ENCODE assay signal across 31 cellular contexts in genomic region chr18:5305835-5306234, GRCh38. TPM values are rescaled to one million over a fixed set of nuclear protein-coding genes. Genes with fewer than 3 reads are reported as not detected.
DNase-seq lines count a peak whose midpoint lies in the region; ATAC-seq, FAIRE-seq and TF ChIP-seq lines count a peak whose summit lies in the region.
"Had no signal": no experiment of that assay in that cellular context is flagged by ENCODE, and none has a peak within 500 bp of the region (broad histone marks: within the 10 kb centered on the region; RNA-seq: fewer than 3 reads in every experiment).

No MANE protein-coding gene starts in this region.

- WGBS in body of pancreas, 2 donors: 28 to 31% methylated on average over 2 of the region's 2 CpGs
- 28 to 37% methylated on average over 2 of the region's 2 CpGs for WGBS in pancreas, 2 donors

- H3K4me3 ChIP-seq in body of pancreas (no peak overlapping the region), pancreas (no peak overlapping the region)
- H3K4me3 ChIP-seq: A549; BLaER1; BLaER1 treated with 17β-estradiol and CSF1 and Interleukin-3, amounts not matched to agents 10 nM and 100 nM had no signal

- FAIRE-seq in pancreas (lab: Jason Lieb, UNC): no peak
- FAIRE-seq: A204.1, A549, D721Med had no signal

- ATAC-seq in body of pancreas (peak; percentile 81), pancreas (peak; percentile 65 to 89 (median 76))
- ATAC-seq: A549; CD8-positive, alpha-beta T cell had no signal

- intact Hi-C loops in body of pancreas (cut with DNase I): no loop called here
- intact Hi-C loops in pancreas (cut with DNase I): no loop called here

- DNase-seq in body of pancreas: peak; percentile 28 to 66 (median 47)
- DNase-seq in pancreas: peak in 2 of 6 donors; percentile 48 to 51
- no peak for DNase-seq in SK-N-DZ (ENCODE audit: low spot score)
- DNase-seq in cerebellar nuclear complex (lab: John Stamatoyannopoulos, UW): no peak
- DNase-seq: 8988T; ACHN; AML-193; BE2C; C1 segment of cervical spinal cord; Caco-2; Calu3; CD4-positive, alpha-beta memory T cell; CD4-positive, alpha-beta T cell; CD4-positive, CD25-positive, alpha-beta regulatory T cell; CD8-positive, alpha-beta memory T cell; CD8-positive, alpha-beta T cell; COR-L47; DMS 273 treated with DMSO at 0.1 percent for 48 hours; DMS153; DMS53; DMS79; DMS79 treated with DMSO at 0.1 percent for 48 hours; DND-41; EL had no signal

- no peak for TF ChIP-seq POLR2A in body of pancreas (IDR thresholded peaks at IDR 0.05)

- H3K9me3 ChIP-seq in body of pancreas: no peaks in the 10 kb centered on the region
- no peaks in the 10 kb centered on the region for H3K9me3 ChIP-seq in pancreas
- H3K9me3 ChIP-seq: A549; BE2C; BLaER1; BLaER1 treated with 17β-estradiol and CSF1 and Interleukin-3, amounts not matched to agents 10 nM and 100 nM; Caco-2 had no signal

- H3K4me1 ChIP-seq in body of pancreas (peaks cover 13% of the 10 kb centered on the region), pancreas (no peaks in the 10 kb centered on the region)
- H3K4me1 ChIP-seq: A549, BE2C, Caco-2 had no signal

- TF ChIP-seq CTCF in body of pancreas (IDR thresholded peaks at IDR 0.05) (no peak), pancreas (IDR thresholded peaks at IDR 0.05) (no peak)

- H3K36me3 ChIP-seq in body of pancreas (replicated peaks in 1 of 2; ENCODE audit: insufficient read depth in 1 of 2, low read depth in 2 of 2): no peaks in the 10 kb centered on the region
- no peaks in the 10 kb centered on the region for H3K36me3 ChIP-seq in pancreas
- H3K36me3 ChIP-seq: BE2C; BLaER1; BLaER1 treated with 17β-estradiol and CSF1 and Interleukin-3, amounts not matched to agents 10 nM and 100 nM had no signal

- no peaks in the 10 kb centered on the region for H3K27me3 ChIP-seq in body of pancreas
- no peaks in the 10 kb centered on the region for H3K27me3 ChIP-seq in pancreas
- H3K27me3 ChIP-seq: BE2C; BLaER1; BLaER1 treated with 17β-estradiol and CSF1 and Interleukin-3, amounts not matched to agents 10 nM and 100 nM had no signal

- H3K27ac ChIP-seq in body of pancreas: peak overlapping the region in 3 of 4 donors; percentile 15 to 50 (median 45)
- peak overlapping the region in 1 of 4 donors; percentile 42 for H3K27ac ChIP-seq in pancreas
- H3K27ac ChIP-seq: 22Rv1; A549; BLaER1; BLaER1 treated with 17β-estradiol and CSF1 and Interleukin-3, amounts not matched to agents 10 nM and 100 nM; C4-2B had no signal

RNA-seq across cellular contexts. Expression of gene ZBTB14, which starts 10.3 kb away (rescaled TPM):
- total RNA-seq in body of pancreas: 10 to 100 TPM; 12.2 to 15.6 TPM
- total RNA-seq in pancreas: 1 to 10 TPM; 4.8 to 7.9 (median 6.8) TPM
- polyA plus RNA-seq in pancreas: 1 to 10 TPM; 3.6 to 7.7 TPM
- polyA plus RNA-seq in SK-N-DZ (2014; cell fraction: cytosol; rRNA removed): 15.6 and 17.2 TPM in 2 replicates
- polyA plus RNA-seq in SK-N-DZ (2014; cell fraction: nucleus; rRNA removed): 23.4 and 28.2 TPM in 2 replicates

Comparison
In these comparisons a context has a peak if more than half of its experiments do, and no peak if none do; other contexts are left out.
1. DNase-seq: peak in body of pancreas (4 of 4); none in SK-N-DZ (single experiment) and cerebellar nuclear complex (0 of 2).